Comparison of ENCODE assay signal across 15 cellular contexts in the genomic region with DNA sequence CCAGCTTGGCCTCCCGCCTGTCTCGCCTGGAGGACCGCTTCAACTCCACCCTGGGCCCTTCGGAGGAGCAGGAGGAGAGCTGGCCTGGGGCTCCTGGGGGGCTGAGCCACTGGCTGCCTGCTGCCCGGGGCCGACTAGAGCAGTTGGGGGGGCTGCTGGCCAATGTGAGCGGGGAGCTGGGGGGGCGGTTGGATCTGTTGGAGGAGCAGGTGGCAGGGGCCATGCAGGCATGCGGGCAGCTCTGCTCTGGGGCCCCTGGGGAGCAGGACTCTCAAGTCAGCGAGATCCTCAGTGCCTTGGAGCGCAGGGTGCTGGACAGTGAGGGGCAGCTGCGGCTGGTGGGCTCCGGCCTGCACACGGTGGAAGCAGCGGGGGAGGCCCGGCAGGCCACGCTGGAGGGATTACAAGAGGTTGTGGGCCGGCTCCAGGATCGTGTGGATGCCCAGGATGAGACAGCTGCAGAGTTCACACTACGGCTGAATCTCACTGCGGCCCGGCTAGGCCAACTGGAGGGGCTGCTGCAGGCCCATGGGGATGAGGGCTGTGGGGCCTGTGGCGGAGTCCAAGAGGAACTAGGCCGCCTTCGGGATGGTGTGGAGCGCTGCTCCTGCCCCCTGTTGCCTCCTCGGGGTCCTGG. TPM values are rescaled to one million over a fixed set of nuclear protein-coding genes. Genes with fewer than 3 reads are reported as not detected.
"Had no signal": no experiment of that assay in that cellular context is flagged by ENCODE, and none has a peak within 500 bp of the region (broad histone marks: within the 10 kb centered on the region; RNA-seq: fewer than 3 reads in every experiment).

No MANE protein-coding gene starts in this region.

- H3K27ac ChIP-seq: foreskin keratinocyte, left lung, suprapubic skin had no signal

- DNase-seq: activated CD4-positive, alpha-beta T cell treated with anti-CD3 and anti-CD28 coated beads, Interleukin-2, amount 50 U/mL, for 1 hour; activated gamma-delta T cell treated with Interleukin-2 at 50 U/mL for 16 hours; activated T-cell treated with anti-CD3 and anti-CD28 coated beads, Interleukin-2, amount 50 U/mL, for 72 hours; foreskin keratinocyte; heart right ventricle; left lung; nephron progenitor cell; stimulated activated CD4-positive, alpha-beta T cell treated with anti-CD3 and anti-CD28 coated beads, Interleukin-1b, Interleukin-23, amount 100 ng/mL, for 48 hours; stimulated activated naive CD4-positive, alpha-beta T cell treated with Interleukin-2 at 50 U/mL for 16 hours; T-helper 1 cell had no signal

- FAIRE-seq: astrocyte, islet of Langerhans had no signal

- H3K9me3 ChIP-seq: heart right ventricle, left lung, suprapubic skin had no signal

- H3K27me3 ChIP-seq: heart right ventricle, suprapubic skin had no signal

- H3K4me3 ChIP-seq: left lung, SK-N-MC, smooth muscle cell, suprapubic skin had no signal

- H3K36me3 ChIP-seq: suprapubic skin had no signal

- H3K4me2 ChIP-seq: smooth muscle cell had no signal

- ATAC-seq: activated T-cell treated with anti-CD3 and anti-CD28 coated beads, Interleukin-2, amount 50 U/mL, for 72 hours; foreskin keratinocyte; heart right ventricle; left lung had no signal

RNA-seq across cellular contexts. Expression of gene CGREF1, which starts 36.0 kb away (rescaled TPM):
- total RNA-seq: smooth muscle cell had no signal
